Comparison of ENCODE assay signal across 25 cellular contexts in the genomic region with DNA sequence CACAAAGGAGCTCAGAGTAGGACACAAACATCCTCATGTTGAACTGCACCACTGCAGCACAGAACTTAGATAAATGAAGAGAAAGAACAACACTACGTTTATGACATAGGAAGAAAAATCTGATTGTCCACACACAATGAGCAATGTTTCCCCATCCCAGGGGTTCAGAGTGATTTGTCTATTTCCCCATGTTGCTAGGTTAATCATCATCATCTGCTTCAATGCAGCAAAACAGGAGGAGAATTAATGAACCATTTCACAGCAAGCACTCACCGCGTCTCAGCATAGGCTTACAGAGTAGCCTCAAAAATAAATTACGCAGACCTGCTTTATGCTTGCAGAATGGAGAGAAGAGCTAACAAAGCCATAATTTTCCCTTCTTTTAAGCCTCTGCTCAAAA.
DNase-seq lines count a peak whose midpoint lies in the region; FAIRE-seq and TF ChIP-seq lines count a peak whose summit lies in the region.
"Had no signal": no experiment of that assay in that cellular context is flagged by ENCODE, and none has a peak within 500 bp of the region (broad histone marks: within the 10 kb centered on the region; RNA-seq: fewer than 3 reads in every experiment).

No MANE protein-coding gene starts in this region.

- no peaks in the 10 kb centered on the region for H3K36me3 Mint-ChIP-seq in astrocyte (ENCODE audit: low read depth, unreplicated experiment)
- H3K36me3 Mint-ChIP-seq: CD4-positive, CD25-positive, alpha-beta regulatory T cell; natural killer cell treated with Interleukin-12 subunit alpha and Interleukin-12 subunit beta and Interleukin-15 and Interleukin-18, amount 100 ng/mL, for 72 hours had no signal

- FAIRE-seq in astrocyte (lab: Jason Lieb, UNC) (no peak), small intestine (lab: Jason Lieb, UNC) (no peak)
- FAIRE-seq: TTC549, urothelium cell line had no signal

- no peaks in the 10 kb centered on the region for H3K9me3 Mint-ChIP-seq in astrocyte (ENCODE audit: unreplicated experiment)
- H3K9me3 Mint-ChIP-seq: HFFc6; stimulated activated effector memory CD8-positive, alpha-beta T cell treated with anti-CD3 and anti-CD28 coated beads, Interleukin-12 subunit alpha, Interleukin-12 subunit beta, amount 100 ng/mL, for 72 hours had no signal

- H3K4me1 ChIP-seq in astrocyte (ENCODE audit: insufficient read depth, low read length) (peaks cover 50% of the 10 kb centered on the region), osteoblast (ENCODE audit: insufficient read depth, low read length) (peaks cover 38% of the 10 kb centered on the region), testis (no peaks in the 10 kb centered on the region), small intestine (ENCODE audit: control insufficient read depth in 2 of 2, insufficient read depth in 1 of 2, low read depth in 1 of 2, low read length in 1 of 2) (no peaks in the 10 kb centered on the region)

- intact Hi-C loops in testis (cut with DNase I; ENCODE audit: low total_unique reads), result no loop called here

- 86 to 88% methylated on average over 4 of the region's 4 CpGs for WGBS in testis, 2 donors
- WGBS in small intestine, 3 donors, result 91 to 94% (median 92%) methylated on average over 4 of the region's 4 CpGs

- H3K27ac Mint-ChIP-seq in astrocyte (ENCODE audit: unreplicated experiment), result no peak overlapping the region
- H3K27ac Mint-ChIP-seq: CD4-positive, CD25-positive, alpha-beta regulatory T cell; HFFc6; natural killer cell treated with Interleukin-12 subunit alpha and Interleukin-12 subunit beta and Interleukin-15 and Interleukin-18, amount 100 ng/mL, for 72 hours; stimulated activated effector memory CD8-positive, alpha-beta T cell treated with anti-CD3 and anti-CD28 coated beads, Interleukin-12 subunit alpha, Interleukin-12 subunit beta, amount 100 ng/mL, for 72 hours had no signal

- no peaks in the 10 kb centered on the region for H3K9me3 ChIP-seq in astrocyte (ENCODE audit: insufficient read depth, low read depth, low read length)
- no peaks in the 10 kb centered on the region for H3K9me3 ChIP-seq in osteoblast (ENCODE audit: low read depth, low read length)
- H3K9me3 ChIP-seq in testis, result no peaks in the 10 kb centered on the region
- no peaks in the 10 kb centered on the region for H3K9me3 ChIP-seq in small intestine (ENCODE audit: control insufficient read depth, low read depth)
- H3K9me3 ChIP-seq: heart left ventricle had no signal

- no peaks in the 10 kb centered on the region for H3K27me3 Mint-ChIP-seq in astrocyte (ENCODE audit: low read depth, unreplicated experiment)

- H3K4me3 ChIP-seq in astrocyte (ENCODE audit: insufficient read depth, low read depth, low read length) (no peak overlapping the region), osteoblast (ENCODE audit: insufficient read depth, low read length) (no peak overlapping the region), testis (no peak overlapping the region), small intestine (ENCODE audit: low read depth in 1 of 2, low read length in 2 of 2) (no peak overlapping the region)
- H3K4me3 ChIP-seq: adrenal gland, heart left ventricle had no signal

- H3K4me3 Mint-ChIP-seq in astrocyte (ENCODE audit: unreplicated experiment), result no peak overlapping the region
- H3K4me3 Mint-ChIP-seq: CD4-positive, CD25-positive, alpha-beta regulatory T cell; HFFc6; natural killer cell treated with Interleukin-12 subunit alpha and Interleukin-12 subunit beta and Interleukin-15 and Interleukin-18, amount 100 ng/mL, for 72 hours; stimulated activated effector memory CD8-positive, alpha-beta T cell treated with anti-CD3 and anti-CD28 coated beads, Interleukin-12 subunit alpha, Interleukin-12 subunit beta, amount 100 ng/mL, for 72 hours had no signal

- H4K20me1 ChIP-seq in astrocyte (ENCODE audit: insufficient read depth, low read length) (no peaks in the 10 kb centered on the region), osteoblast (ENCODE audit: insufficient read depth, low read length) (no peaks in the 10 kb centered on the region)

- in situ Hi-C loops in Caki2 (cut with HindIII; ENCODE audit: low pct_unique_long_range_greater_than_20kb, low sequenced_read_pairs), result no loop called here

- TF ChIP-seq CTCF in astrocyte (IDR thresholded peaks at IDR 0.05; ENCODE audit: insufficient read depth, low read depth, low read length), result no peak
- TF ChIP-seq CTCF in osteoblast (IDR thresholded peaks at IDR 0.05; ENCODE audit: extremely low read depth, low read depth, low read length), result no peak
- no peak for TF ChIP-seq CTCF in testis (IDR thresholded peaks at IDR 0.05)

- no peaks in the 10 kb centered on the region for H3K36me3 ChIP-seq in astrocyte (ENCODE audit: insufficient read depth, low read length)
- H3K36me3 ChIP-seq in osteoblast (ENCODE audit: insufficient read depth, low read length), result no peaks in the 10 kb centered on the region
- no peaks in the 10 kb centered on the region for H3K36me3 ChIP-seq in testis (ENCODE audit: low read depth, missing control alignments)
- H3K36me3 ChIP-seq in small intestine (ENCODE audit: control insufficient read depth in 2 of 2, insufficient read depth in 2 of 2, low read length in 2 of 2), result no peaks in the 10 kb centered on the region
- H3K36me3 ChIP-seq: adrenal gland, heart left ventricle had no signal

- DNase-seq in Caki2 (ENCODE audit: low read depth) (peak; percentile 59), NCI-H1930 (lab: John Stamatoyannopoulos, UW) (peak; percentile 71 to 72), astrocyte (ENCODE audit: low read depth) (peak; percentile 71), left kidney (ENCODE audit: low read depth, low spot score) (peak; percentile 78), osteoblast (ENCODE audit: insufficient read length, low spot score, missing footprints) (no peak), testis (no peak), small intestine (no peak), NOMO-1 treated with DMSO at 0.1 percent for 48 hours (lab: John Stamatoyannopoulos, UW; ENCODE audit: unreplicated experiment) (no peak)
- DNase-seq: activated CD4-positive, alpha-beta T cell treated with anti-CD3 and anti-CD28 coated beads for 1 hour; activated T-cell treated with anti-CD3 and anti-CD28 coated beads, Interleukin-2, amount 50 U/mL, for 1 hour; adrenal gland; CD4-positive, CD25-positive, alpha-beta regulatory T cell; cortex of kidney; DMS153; heart left ventricle; HFFc6; NCI-H1048; NCI-H774; PC-3; SIG-M5; stimulated activated CD4-positive, alpha-beta T cell treated with anti-CD3 and anti-CD28 coated beads, Interleukin-2, amount 100 ng/mL, for 24 hours had no signal

- H3K79me2 ChIP-seq in astrocyte (ENCODE audit: insufficient read depth, low read length) (no peaks in the 10 kb centered on the region), osteoblast (ENCODE audit: insufficient read depth, low read length) (no peaks in the 10 kb centered on the region)

- TF ChIP-seq POLR2A in testis (IDR thresholded peaks at IDR 0.05), result no peak

- H2AFZ ChIP-seq in astrocyte (ENCODE audit: low read depth, low read length), result no peak overlapping the region
- no peak overlapping the region for H2AFZ ChIP-seq in osteoblast (ENCODE audit: low read length)

- H3K9ac ChIP-seq in astrocyte (ENCODE audit: low read length), result peak overlapping the region; percentile 48

- H3K4me2 ChIP-seq in astrocyte (ENCODE audit: low read length) (no peak overlapping the region), osteoblast (ENCODE audit: insufficient read depth, low read length) (no peak overlapping the region)

- peaks cover 49% of the 10 kb centered on the region for H3K4me1 Mint-ChIP-seq in astrocyte (ENCODE audit: low read depth, unreplicated experiment)
- H3K4me1 Mint-ChIP-seq: CD4-positive, CD25-positive, alpha-beta regulatory T cell had no signal

- H3K27me3 ChIP-seq in astrocyte (ENCODE audit: insufficient read depth, low read length), result no peaks in the 10 kb centered on the region
- H3K27me3 ChIP-seq in osteoblast (ENCODE audit: insufficient read depth, low read length), result no peaks in the 10 kb centered on the region
- no peaks in the 10 kb centered on the region for H3K27me3 ChIP-seq in testis
- no peaks in the 10 kb centered on the region for H3K27me3 ChIP-seq in small intestine (ENCODE audit: control insufficient read depth in 2 of 2, insufficient read depth in 2 of 2, low read length in 2 of 2)
- H3K27me3 ChIP-seq: adrenal gland, heart left ventricle had no signal

- H3K27ac ChIP-seq in astrocyte (ENCODE audit: low read depth, low read length), result peak overlapping the region; percentile 35
- no peak overlapping the region for H3K27ac ChIP-seq in osteoblast (ENCODE audit: low read depth, low read length)
- no peak overlapping the region for H3K27ac ChIP-seq in testis
- no peak overlapping the region for H3K27ac ChIP-seq in small intestine (ENCODE audit: low read depth in 1 of 2, low read length in 1 of 2)
- H3K27ac ChIP-seq: heart left ventricle had no signal

Comparison
In these comparisons a context has a peak if more than half of its experiments do, and no peak if none do; other contexts are left out.
1. DNase-seq: peak in Caki2 (single experiment), NCI-H1930 (2 of 2), astrocyte (single experiment) and left kidney (single experiment); none in osteoblast (single experiment), testis (single experiment), small intestine (single experiment) and NOMO-1 treated with DMSO at 0.1 percent for 48 hours (single experiment).